Comparison of ENCODE assay signal across 12 cellular contexts in the genomic region with DNA sequence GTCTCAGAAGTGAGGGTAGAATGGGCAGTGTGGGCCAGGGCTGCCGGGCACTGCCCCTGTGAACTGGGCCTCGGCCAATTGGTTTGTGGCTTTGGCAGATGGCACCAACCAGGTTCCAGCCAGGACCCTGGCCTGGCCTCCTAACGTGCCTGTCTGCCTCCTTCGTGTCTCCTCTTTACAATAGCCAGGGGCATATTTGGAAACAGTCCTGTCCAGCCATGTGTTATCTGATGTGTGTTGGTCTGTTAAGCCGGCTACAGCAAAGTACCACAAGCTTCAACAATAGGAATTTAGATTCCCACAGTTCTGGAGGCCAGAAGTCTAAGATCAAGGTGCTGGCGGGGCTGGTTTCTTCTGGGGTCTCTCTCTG. TPM values are rescaled to one million over a fixed set of nuclear protein-coding genes. Genes with fewer than 3 reads are reported as not detected.
DNase-seq lines count a peak whose midpoint lies in the region; ATAC-seq and TF ChIP-seq lines count a peak whose summit lies in the region.
"Had no signal": no experiment of that assay in that cellular context is flagged by ENCODE, and none has a peak within 500 bp of the region (broad histone marks: within the 10 kb centered on the region; RNA-seq: fewer than 3 reads in every experiment).

No MANE protein-coding gene starts in this region.

- in situ Hi-C loops in brain microvascular endothelial cell (cut with HindIII; ENCODE audit: low pct_ligation_motif_present, low sequenced_read_pairs), result no loop called here

- DNase-seq in EL, result peak; percentile 80
- DNase-seq in brain microvascular endothelial cell, result no peak
- peak; percentile 77 for DNase-seq in islet precursor cell
- no peak for DNase-seq in NCI-H82 (lab: John Stamatoyannopoulos, UW)
- no peak for DNase-seq in NCI-H2107 treated with DMSO at 0.1 percent for 48 hours (lab: John Stamatoyannopoulos, UW; ENCODE audit: unreplicated experiment)
- DNase-seq in activated CD4-positive, alpha-beta T cell treated with anti-CD3 and anti-CD28 coated beads for 48 hours, result no peak
- DNase-seq: activated CD8-positive, alpha-beta memory T cell treated with anti-CD3 and anti-CD28 coated beads, Interleukin-2, amount 50 U/mL, for 48 hours; NCI-H2171 had no signal

- ATAC-seq in HG02571 (IDR thresholded peaks at IDR 0.05; ENCODE audit: unreplicated experiment), result no peak
- ATAC-seq: WTC11 had no signal

- H3K36me3 ChIP-seq in brain microvascular endothelial cell (replicated peaks), result no peaks in the 10 kb centered on the region
- H3K36me3 ChIP-seq in skeletal muscle tissue (ENCODE audit: control insufficient read depth in 3 of 3, insufficient read depth in 3 of 3, low read length in 3 of 3), result peaks cover 0 to 2% (median 0%) of the 10 kb centered on the region in 3 donors
- H3K36me3 ChIP-seq: BLaER1 had no signal

- H3K27ac ChIP-seq in brain microvascular endothelial cell, result peak overlapping the region; percentile 12
- H3K27ac ChIP-seq in skeletal muscle tissue (ENCODE audit: low read depth, low read length), result peak overlapping the region; percentile 87
- H3K27ac ChIP-seq: BLaER1 had no signal

- H3K4me3 ChIP-seq in brain microvascular endothelial cell (ENCODE audit: low read depth, low read length) (no peak overlapping the region), skeletal muscle tissue (ENCODE audit: low read length in 3 of 3) (no peak overlapping the region)
- H3K4me3 ChIP-seq: BLaER1 had no signal

- no peak overlapping the region for H3K9ac ChIP-seq in skeletal muscle tissue (ENCODE audit: low read depth in 1 of 3, low read length in 3 of 3)
- H3K9ac ChIP-seq: BLaER1 had no signal

- peaks cover 35 to 50% (median 41%) of the 10 kb centered on the region in 3 donors for H3K4me1 ChIP-seq in skeletal muscle tissue (ENCODE audit: control insufficient read depth in 3 of 3, insufficient read depth in 3 of 3, low read length in 3 of 3)
- H3K4me1 ChIP-seq: BLaER1 had no signal

- no peaks in the 10 kb centered on the region for H3K9me3 ChIP-seq in skeletal muscle tissue (ENCODE audit: control insufficient read depth in 3 of 3, low read length in 3 of 3)
- H3K9me3 ChIP-seq: BLaER1 had no signal

- H3K27me3 ChIP-seq in brain microvascular endothelial cell (replicated peaks) (no peaks in the 10 kb centered on the region), skeletal muscle tissue (ENCODE audit: control insufficient read depth in 3 of 3, insufficient read depth in 3 of 3, low read length in 3 of 3) (peaks cover 0 to 10% (median 7%) of the 10 kb centered on the region in 3 donors)
- H3K27me3 ChIP-seq: BLaER1 had no signal

- TF ChIP-seq CTCF in brain microvascular endothelial cell (IDR thresholded peaks at IDR 0.05; ENCODE audit: low read depth, low read length, missing control alignments), result no peak

RNA-seq across cellular contexts. Expression of a gene that starts 14.6 kb away (rescaled TPM):
- total RNA-seq in skeletal muscle tissue, result 7.3 TPM

Comparison
In these comparisons a context has a peak if more than half of its experiments do, and no peak if none do; other contexts are left out.
1. DNase-seq: peak in EL (single experiment) and islet precursor cell (single experiment); none in brain microvascular endothelial cell (single experiment), NCI-H82 (single experiment), NCI-H2107 treated with DMSO at 0.1 percent for 48 hours (single experiment) and activated CD4-positive, alpha-beta T cell treated with anti-CD3 and anti-CD28 coated beads for 48 hours (single experiment).